ENCODE assay signal across 29 cellular contexts in genomic region chr4:14383652-14384051, GRCh38.
DNase-seq lines count a peak whose midpoint lies in the region; ATAC-seq, FAIRE-seq and TF ChIP-seq lines count a peak whose summit lies in the region.
"Had no signal": no experiment of that assay in that cellular context is flagged by ENCODE, and none has a peak within 500 bp of the region (broad histone marks: within the 10 kb centered on the region; RNA-seq: fewer than 3 reads in every experiment).

No MANE protein-coding gene starts in this region.

- no peak for TF ChIP-seq CTCF in OCI-LY3 (IDR thresholded peaks at IDR 0.05; ENCODE audit: low read depth, low read length)

- peak overlapping the region; percentile 34 for H3K4me2 ChIP-seq in OCI-LY3 (ENCODE audit: low read length)

- no peak for FAIRE-seq in H54 (lab: Jason Lieb, UNC)
- FAIRE-seq: D721Med, endothelial cell of umbilical vein had no signal

- no peak overlapping the region for H3K9ac ChIP-seq in OCI-LY3 (ENCODE audit: low read length)
- H3K9ac ChIP-seq: GM23248 had no signal

- no peaks in the 10 kb centered on the region for H3K9me3 ChIP-seq in OCI-LY3 (ENCODE audit: insufficient read depth, low read length)
- H3K9me3 ChIP-seq: neutrophil, psoas muscle, thoracic aorta, vagina had no signal

- no peak overlapping the region for H3K4me3 ChIP-seq in OCI-LY3 (ENCODE audit: low read length)
- H3K4me3 ChIP-seq: GM23248, psoas muscle, SK-N-MC, thoracic aorta, vagina had no signal

- 0 out of 2 replicates have a peak overlapping the region, but pooled peaks have one; percentile 41 for H2AFZ ChIP-seq in OCI-LY3 (ENCODE audit: low read depth, low read length)
- H2AFZ ChIP-seq: GM23248 had no signal

- DNase-seq in SKM-1 (lab: John Stamatoyannopoulos, UW; ENCODE audit: unreplicated experiment) (peak; percentile 5), SKM-1 treated with dmso at 0.1 percent for 144 hours (lab: John Stamatoyannopoulos, UW; ENCODE audit: unreplicated experiment) (no peak), H54 (ENCODE audit: insufficient read length, low spot score) (no peak), NAMALWA (ENCODE audit: low spot score) (no peak), posterior cingulate gyrus (no peak)
- DNase-seq in activated CD4-positive, alpha-beta T cell treated with anti-CD3 and anti-CD28 coated beads, Interleukin-2, amount 50 U/mL, for 4 hours, result no peak
- DNase-seq: activated CD4-positive, alpha-beta T cell treated with anti-CD3 and anti-CD28 coated beads for 36 hours; activated naive CD4-positive, alpha-beta T cell; activated T-cell treated with anti-CD3 and anti-CD28 coated beads, Interleukin-2, amount 50 U/mL, for 1 hour; cerebellar nuclear complex; GM23248; hypothalamus; mesenchymal stem cell; NCI-H1417; NCI-H2081 treated with DMSO at 0.1 percent for 48 hours; NCI-H748 treated with DMSO at 0.1 percent for 48 hours; psoas muscle; stimulated activated naive CD8-positive, alpha-beta T cell treated with anti-CD3 and anti-CD28 coated beads, Interleukin-15, Interleukin-2, amounts not matched to agents 100 U/mL and 50 U/mL, for 24 hours had no signal

- peaks cover 10% of the 10 kb centered on the region for H3K4me1 ChIP-seq in OCI-LY3 (ENCODE audit: low read length)
- H3K4me1 ChIP-seq: psoas muscle, vagina had no signal

- H3K36me3 ChIP-seq in OCI-LY3 (replicated peaks; ENCODE audit: low read depth, low read length), result no peaks in the 10 kb centered on the region
- H3K36me3 ChIP-seq: neutrophil, thoracic aorta, vagina had no signal

- ATAC-seq in HG03469 (IDR thresholded peaks at IDR 0.05; ENCODE audit: unreplicated experiment), result peak; percentile 80
- ATAC-seq: activated CD4-positive, alpha-beta T cell treated with anti-CD3 and anti-CD28 coated beads for 36 hours; left lobe of liver; psoas muscle; stimulated activated naive CD8-positive, alpha-beta T cell treated with anti-CD3 and anti-CD28 coated beads, Interleukin-15, Interleukin-2, amounts not matched to agents 100 U/mL and 50 U/mL, for 24 hours had no signal

- no peak overlapping the region for H3K27ac ChIP-seq in OCI-LY3 (ENCODE audit: low read length)
- H3K27ac ChIP-seq: 22Rv1, GM23248, neutrophil, psoas muscle, RWPE1, SK-N-MC, thoracic aorta, vagina had no signal

- no peak for TF ChIP-seq POLR2A in H54 (IDR thresholded peaks at IDR 0.05; ENCODE audit: low read depth, low read length)

- H3K27me3 ChIP-seq in OCI-LY3 (ENCODE audit: low read depth, low read length), result no peaks in the 10 kb centered on the region
- H3K27me3 ChIP-seq: neutrophil, vagina had no signal

- H3K79me2 ChIP-seq in OCI-LY3 (ENCODE audit: low read length), result no peaks in the 10 kb centered on the region

- intact Hi-C loops in posterior cingulate gyrus (cut with DNase I), result no loop called here

- H4K20me1 ChIP-seq in OCI-LY3 (ENCODE audit: insufficient read depth, low read length), result no peaks in the 10 kb centered on the region
